9 cellular contexts compared by ENCODE assay signal in genomic region chr9:131366745-131367401, GRCh38. TPM values are rescaled to one million over a fixed set of nuclear protein-coding genes. Genes with fewer than 3 reads are reported as not detected.
DNase-seq lines count a peak whose midpoint lies in the region; ATAC-seq and TF ChIP-seq lines count a peak whose summit lies in the region.
"Had no signal": no experiment of that assay in that cellular context is flagged by ENCODE, and none has a peak within 500 bp of the region (broad histone marks: within the 10 kb centered on the region; RNA-seq: fewer than 3 reads in every experiment).

No MANE protein-coding gene starts in this region.

- no peak overlapping the region for H2BK120ac ChIP-seq in mesenchymal stem cell (ENCODE audit: low read depth, low read length)

- no peak overlapping the region for H3K4me2 ChIP-seq in mesenchymal stem cell (ENCODE audit: low read length, poor library complexity, severe bottlenecking)

- H3K27ac Mint-ChIP-seq in stimulated activated memory B cell treated with anti-CD40 and anti-IgM and Interleukin-4, amounts not matched to agents 10 μg/mL and 1 μg/mL and 100 μg/mL, for 72 hours, result no peak overlapping the region
- H3K27ac Mint-ChIP-seq: naive B cell had no signal

- no peak overlapping the region for H3K14ac ChIP-seq in mesenchymal stem cell (ENCODE audit: low read length in 2 of 2)

- no peak overlapping the region for H2BK12ac ChIP-seq in mesenchymal stem cell (ENCODE audit: low read length in 2 of 2)

- no peak overlapping the region for H3K4ac ChIP-seq in mesenchymal stem cell (ENCODE audit: low read depth in 1 of 2, low read length in 2 of 2)

- H3K4me1 ChIP-seq in mesenchymal stem cell (ENCODE audit: control insufficient read depth, insufficient read depth, low read depth, low read length), result peaks cover 4% of the 10 kb centered on the region

- H2BK5ac ChIP-seq in mesenchymal stem cell (ENCODE audit: low read depth, low read length, poor library complexity, severe bottlenecking), result no peak overlapping the region

- H3K18ac ChIP-seq in mesenchymal stem cell (ENCODE audit: low read depth in 1 of 2, low read length in 2 of 2), result no peak overlapping the region

- CTCF ChIA-PET in BJ (lab: Yijun Ruan, JAX), result interaction anchor here (0.6 to 2.1 kb wide), 3 partner anchors 17 to 68 kb away, joined by 3 to 11 read pairs (median 3); no protein-coding TSS in a partner anchor

- no peak overlapping the region for H2AK5ac ChIP-seq in mesenchymal stem cell (ENCODE audit: low read length, severe bottlenecking)

- no peaks in the 10 kb centered on the region for H3K27me3 ChIP-seq in BJ (ENCODE audit: control insufficient read depth, insufficient read depth, low read length)
- H3K27me3 ChIP-seq in mesenchymal stem cell (ENCODE audit: control insufficient read depth in 1 of 2, insufficient read depth in 1 of 2, low read length in 2 of 2), result no peaks in the 10 kb centered on the region

- no peaks in the 10 kb centered on the region for H3K36me3 Mint-ChIP-seq in stimulated activated memory B cell treated with anti-CD40 and anti-IgM and Interleukin-4, amounts not matched to agents 10 μg/mL and 1 μg/mL and 100 μg/mL, for 72 hours
- H3K36me3 Mint-ChIP-seq: naive B cell had no signal

- no peak overlapping the region for H3K27ac ChIP-seq in coronary artery
- H3K27ac ChIP-seq in mesenchymal stem cell (ENCODE audit: low read length, poor library complexity, severe bottlenecking), result peak overlapping the region; percentile 44

- H2BK15ac ChIP-seq in mesenchymal stem cell (ENCODE audit: low read depth, poor library complexity, severe bottlenecking), result no peak overlapping the region

- POLR2A ChIA-PET in BJ (lab: Charles Lee), result interaction anchor here (0.6 kb wide), 2 partner anchors 89 to 184 kb away, joined by 3 to 4 read pairs; no protein-coding TSS in a partner anchor

- H3K4me1 Mint-ChIP-seq in stimulated activated memory B cell treated with anti-CD40 and anti-IgM and Interleukin-4, amounts not matched to agents 10 μg/mL and 1 μg/mL and 100 μg/mL, for 72 hours, result no peaks in the 10 kb centered on the region

- H3K9ac ChIP-seq in mesenchymal stem cell (ENCODE audit: low read length), result no peak overlapping the region

- H3K36me3 ChIP-seq in BJ (ENCODE audit: control insufficient read depth, insufficient read depth, low read length) (no peaks in the 10 kb centered on the region), mesenchymal stem cell (ENCODE audit: control insufficient read depth in 1 of 2, insufficient read depth in 2 of 2, low read depth in 1 of 2, low read length in 2 of 2) (no peaks in the 10 kb centered on the region)

- no peaks in the 10 kb centered on the region for H3K9me3 ChIP-seq in mesenchymal stem cell (ENCODE audit: control insufficient read depth, low read length)

- DNase-seq in BJ (ENCODE audit: low read depth), result peak; percentile 32
- peak; percentile 52 for DNase-seq in LHCN-M2 (ENCODE audit: low read depth)
- DNase-seq in coronary artery (ENCODE audit: low spot score), result no peak
- DNase-seq in mesenchymal stem cell, result no peak
- no peak for DNase-seq in central memory CD4-positive, alpha-beta T cell
- DNase-seq: naive B cell had no signal

- H3K23ac ChIP-seq in mesenchymal stem cell (ENCODE audit: low read length in 2 of 2), result no peak overlapping the region

- WGBS in mesenchymal stem cell, result 54% methylated on average over 6 of the region's 6 CpGs

- TF ChIP-seq CTCF in BJ (IDR thresholded peaks at IDR 0.05; ENCODE audit: insufficient read depth, low read depth, low read length) (peak; percentile 34), coronary artery (IDR thresholded peaks at IDR 0.05) (no peak)

- H3K27me3 Mint-ChIP-seq in stimulated activated memory B cell treated with anti-CD40 and anti-IgM and Interleukin-4, amounts not matched to agents 10 μg/mL and 1 μg/mL and 100 μg/mL, for 72 hours, result no peaks in the 10 kb centered on the region
- H3K27me3 Mint-ChIP-seq: naive B cell had no signal

- H4K8ac ChIP-seq in mesenchymal stem cell (ENCODE audit: low read length), result no peak overlapping the region

- H3K9me3 Mint-ChIP-seq in stimulated activated memory B cell treated with anti-CD40 and anti-IgM and Interleukin-4, amounts not matched to agents 10 μg/mL and 1 μg/mL and 100 μg/mL, for 72 hours, result no peaks in the 10 kb centered on the region
- H3K9me3 Mint-ChIP-seq: naive B cell had no signal

- no peak overlapping the region for H2AFZ ChIP-seq in mesenchymal stem cell (ENCODE audit: low read depth, low read length)

- no peak overlapping the region for H4K91ac ChIP-seq in mesenchymal stem cell (ENCODE audit: low read length)

- ATAC-seq in GM19397 (IDR thresholded peaks at IDR 0.05; ENCODE audit: unreplicated experiment) (no peak), HG03469 (IDR thresholded peaks at IDR 0.05; ENCODE audit: unreplicated experiment) (no peak)
- ATAC-seq in stimulated activated memory B cell treated with anti-CD40 and anti-IgM and Interleukin-4, amounts not matched to agents 10 μg/mL and 1 μg/mL and 100 μg/mL, for 72 hours, result no peak

- H3K4me3 ChIP-seq in BJ (ENCODE audit: low read depth, low read length) (no peak overlapping the region), coronary artery (peak overlapping the region; percentile 30), mesenchymal stem cell (ENCODE audit: insufficient read depth in 1 of 2, low read depth in 1 of 2, low read length in 2 of 2) (peak overlapping the region in 1 of 2 experiments; percentile 16)

- H3K4me3 Mint-ChIP-seq in stimulated activated memory B cell treated with anti-CD40 and anti-IgM and Interleukin-4, amounts not matched to agents 10 μg/mL and 1 μg/mL and 100 μg/mL, for 72 hours, result no peak overlapping the region
- H3K4me3 Mint-ChIP-seq: naive B cell had no signal

- no peaks in the 10 kb centered on the region for H3K79me1 ChIP-seq in mesenchymal stem cell (replicated peaks; ENCODE audit: low read length, poor library complexity, severe bottlenecking)

RNA-seq across cellular contexts. Expression of gene PRRC2B, which starts 27.0 kb away (rescaled TPM):
- 19.3 and 25.8 TPM in 2 replicates for polyA plus RNA-seq in BJ (2011; rRNA removed)
- polyA minus RNA-seq in BJ (2011; rRNA and poly(A)+ RNA removed), result 32.4 and 61.4 TPM in 2 replicates
- total RNA-seq in LHCN-M2 (2014; rRNA removed), result 58.5 and 63.5 TPM in 2 replicates
- 66.0 TPM for polyA plus RNA-seq in LHCN-M2 (2012)
- 55.8 TPM for polyA plus RNA-seq in mesenchymal stem cell (2013, experiment 1 of 2)
- 53.6 TPM for polyA plus RNA-seq in mesenchymal stem cell (2013, experiment 2 of 2)

Comparison
In these comparisons a context has a peak if more than half of its experiments do, and no peak if none do; other contexts are left out.
1. DNase-seq: peak in BJ (single experiment) and LHCN-M2 (single experiment); none in coronary artery (single experiment), mesenchymal stem cell (single experiment) and central memory CD4-positive, alpha-beta T cell (single experiment).